1 cellular context compared by ENCODE assay signal in the genomic region with DNA sequence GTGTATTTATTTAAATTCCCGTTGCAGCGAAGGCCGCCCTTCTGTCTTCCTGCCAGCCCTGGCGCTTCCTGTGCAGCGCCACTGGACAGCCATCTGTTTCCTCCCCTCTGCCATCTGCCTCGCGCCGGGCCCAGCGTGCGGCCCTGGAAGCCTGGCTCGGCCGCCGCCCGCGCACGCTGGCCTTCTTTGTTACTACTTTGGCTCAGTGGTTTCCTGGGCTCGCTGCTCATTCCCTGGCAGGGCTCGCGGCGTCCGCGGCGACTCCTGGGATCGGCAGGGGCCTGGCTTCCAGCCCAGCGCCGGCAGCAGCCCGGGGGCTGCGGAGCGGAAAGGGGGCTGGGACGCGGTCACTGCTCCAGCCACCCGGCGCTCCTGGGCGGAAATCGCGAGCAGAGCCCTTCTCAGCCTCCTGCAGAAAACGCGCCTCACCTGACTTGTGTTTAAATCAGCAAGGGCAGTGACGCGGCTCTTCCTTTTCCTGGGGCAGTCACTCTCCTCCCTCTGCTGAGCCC.
TF ChIP-seq lines count a peak whose summit lies in the region.

No MANE protein-coding gene starts in this region.

TF ChIP-seq in GM12878, 131 proteins besides CTCF, POLR2A, EP300 and RAD21 (continued from another document):
- 0 out of 3 replicates have a peak, but pooled peaks of 1 of the 2 experiments have one; percentile 20 for TF ChIP-seq EGR1 (IDR thresholded peaks at IDR 0.05; ENCODE audit: borderline replicate concordance in 1 of 2, low read depth in 2 of 2, low read length in 2 of 2)
- TF ChIP-seq, protein P1, sequence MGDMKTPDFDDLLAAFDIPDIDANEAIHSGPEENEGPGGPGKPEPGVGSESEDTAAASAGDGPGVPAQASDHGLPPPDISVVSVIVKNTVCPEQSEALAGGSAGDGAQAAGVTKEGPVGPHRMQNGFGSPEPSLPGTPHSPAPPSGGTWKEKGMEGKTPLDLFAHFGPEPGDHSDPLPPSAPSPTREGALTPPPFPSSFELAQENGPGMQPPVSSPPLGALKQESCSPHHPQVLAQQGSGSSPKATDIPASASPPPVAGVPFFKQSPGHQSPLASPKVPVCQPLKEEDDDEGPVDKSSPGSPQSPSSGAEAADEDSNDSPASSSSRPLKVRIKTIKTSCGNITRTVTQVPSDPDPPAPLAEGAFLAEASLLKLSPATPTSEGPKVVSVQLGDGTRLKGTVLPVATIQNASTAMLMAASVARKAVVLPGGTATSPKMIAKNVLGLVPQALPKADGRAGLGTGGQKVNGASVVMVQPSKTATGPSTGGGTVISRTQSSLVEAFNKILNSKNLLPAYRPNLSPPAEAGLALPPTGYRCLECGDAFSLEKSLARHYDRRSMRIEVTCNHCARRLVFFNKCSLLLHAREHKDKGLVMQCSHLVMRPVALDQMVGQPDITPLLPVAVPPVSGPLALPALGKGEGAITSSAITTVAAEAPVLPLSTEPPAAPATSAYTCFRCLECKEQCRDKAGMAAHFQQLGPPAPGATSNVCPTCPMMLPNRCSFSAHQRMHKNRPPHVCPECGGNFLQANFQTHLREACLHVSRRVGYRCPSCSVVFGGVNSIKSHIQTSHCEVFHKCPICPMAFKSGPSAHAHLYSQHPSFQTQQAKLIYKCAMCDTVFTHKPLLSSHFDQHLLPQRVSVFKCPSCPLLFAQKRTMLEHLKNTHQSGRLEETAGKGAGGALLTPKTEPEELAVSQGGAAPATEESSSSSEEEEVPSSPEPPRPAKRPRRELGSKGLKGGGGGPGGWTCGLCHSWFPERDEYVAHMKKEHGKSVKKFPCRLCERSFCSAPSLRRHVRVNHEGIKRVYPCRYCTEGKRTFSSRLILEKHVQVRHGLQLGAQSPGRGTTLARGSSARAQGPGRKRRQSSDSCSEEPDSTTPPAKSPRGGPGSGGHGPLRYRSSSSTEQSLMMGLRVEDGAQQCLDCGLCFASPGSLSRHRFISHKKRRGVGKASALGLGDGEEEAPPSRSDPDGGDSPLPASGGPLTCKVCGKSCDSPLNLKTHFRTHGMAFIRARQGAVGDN (IDR thresholded peaks at IDR 0.05): peak; percentile 62
